8 cellular contexts compared by ENCODE assay signal in the genomic region with DNA sequence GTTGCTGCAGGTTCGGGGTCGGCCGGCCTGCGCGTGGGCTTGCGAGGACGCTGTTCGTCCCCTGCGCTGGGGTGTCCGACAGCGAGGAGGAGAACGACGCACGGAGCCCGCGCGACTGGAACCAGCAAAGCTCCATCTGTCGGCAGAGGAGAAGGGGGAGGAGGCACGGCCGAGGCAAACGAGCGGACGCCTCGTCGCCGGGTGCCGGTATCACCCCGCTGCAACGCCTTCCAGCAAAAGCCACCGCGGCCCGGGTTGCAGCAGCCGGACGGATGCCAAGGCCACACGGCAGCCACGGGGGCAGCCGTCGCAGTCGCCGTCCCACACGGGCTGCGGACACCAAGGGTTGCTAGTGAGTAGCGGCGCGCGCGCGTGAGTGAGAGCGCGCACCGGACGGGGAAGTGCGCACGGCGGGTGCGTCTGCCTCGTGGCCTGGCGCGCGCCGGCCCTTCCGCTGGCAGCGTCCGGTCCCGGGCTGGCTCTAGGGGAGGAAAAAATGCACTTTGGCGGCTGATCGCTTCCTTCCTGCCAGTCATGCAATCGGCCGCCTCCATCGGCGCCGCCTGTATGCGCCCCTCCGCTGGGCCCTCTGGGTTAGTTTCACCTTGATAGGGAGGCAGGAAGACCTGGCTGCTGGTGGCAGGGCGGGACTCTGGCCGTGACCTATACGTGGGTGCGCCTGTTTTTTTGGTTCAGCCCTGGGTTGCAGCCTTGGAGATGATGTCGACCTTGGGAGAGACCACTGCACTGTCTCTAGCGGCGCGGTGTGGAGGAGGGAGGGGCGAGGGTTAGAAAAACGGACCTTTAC. TPM values are rescaled to one million over a fixed set of nuclear protein-coding genes. Genes with fewer than 3 reads are reported as not detected.
DNase-seq lines count a peak whose midpoint lies in the region; ATAC-seq and TF ChIP-seq lines count a peak whose summit lies in the region.

No MANE protein-coding gene starts in this region.

- H3K27me3 ChIP-seq in right lobe of liver = no peaks in the 10 kb centered on the region

- no peaks in the 10 kb centered on the region for H3K9me3 ChIP-seq in right lobe of liver

- DNase-seq in AG09309 (ENCODE audit: low read depth) (no peak), NCI-H460 (ENCODE audit: extremely low read depth, low read depth) (peak; percentile 76), dermis blood vessel endothelial cell (peak; percentile 81), right lobe of liver (peak; percentile 87 to 91 (median 88))
- DNase-seq in activated CD4-positive, alpha-beta T cell treated with anti-CD3 and anti-CD28 coated beads, Interleukin-2, amount 50 U/mL, for 1 hour = peak; percentile 59
- peak; percentile 71 for DNase-seq in stimulated activated CD4-positive, alpha-beta T cell treated with anti-CD3 and anti-CD28 coated beads, Interleukin-4, amount 100 ng/mL, for 24 hours

- peak overlapping the region; percentile 79 to 94 (median 84) for H3K27ac ChIP-seq in right lobe of liver

- H3K4me1 ChIP-seq in right lobe of liver = peaks cover 0 to 5% (median 2%) of the 10 kb centered on the region in 4 donors

- H3K36me3 ChIP-seq in right lobe of liver = no peaks in the 10 kb centered on the region

- TF ChIP-seq POLR2A in GM18526 (IDR thresholded peaks at IDR 0.05; ENCODE audit: extremely low read depth, insufficient read length) = peak; percentile 84
- TF ChIP-seq POLR2A in right lobe of liver (IDR thresholded peaks at IDR 0.05) = peak; percentile 81

- intact Hi-C loops in right lobe of liver (cut with DNase I) = no loop called here

- H3K4me3 ChIP-seq in AG09309 (ENCODE audit: control insufficient read depth, low read depth, low read length) (peak overlapping the region; percentile 96), right lobe of liver (peak overlapping the region; percentile 74 to 81 (median 77))

- WGBS in right lobe of liver (ENCODE audit: insufficient coverage, low coverage, low lambda C conversion rate, missing lambda C conversion rate) = 0% methylated on average over 4 of the region's 84 CpGs

- TF ChIP-seq CTCF in AG09309 (IDR thresholded peaks at IDR 0.05; ENCODE audit: control insufficient read depth, insufficient read depth, low read depth, low read length, missing control alignments) (peak; percentile 37), right lobe of liver (IDR thresholded peaks at IDR 0.05) (peak in 3 of 4 donors; percentile 6 to 32 (median 19))

- ATAC-seq in HG03060 (IDR thresholded peaks at IDR 0.05; ENCODE audit: low read depth, unreplicated experiment) (peak; percentile 33), right lobe of liver (peak; percentile 93 to 97 (median 96))

RNA-seq across cellular contexts. Expression of a gene that starts 0.4 kb away (rescaled TPM):
- total RNA-seq in NCI-H460 (2014; rRNA removed; shearing (Covaris generic)) = 37.6 and 39.8 TPM in 2 replicates
- polyA plus RNA-seq in NCI-H460 (2014; cell fraction: nucleus; rRNA removed) = 24.2 and 28.4 TPM in 2 replicates
- total RNA-seq in dermis blood vessel endothelial cell = 1.0 and 1.4 TPM in 2 replicates
- total RNA-seq in right lobe of liver = 1 to 10 TPM in 5 of 6 experiments, under 1 TPM in 1; 0.66 to 8.0 (median 4.2) TPM

RNA-seq across cellular contexts. Expression of a gene that starts 28.8 kb away (rescaled TPM):
- 0.17 TPM in 1 of 2 replicates, not detected in the other for total RNA-seq in NCI-H460 (2014; rRNA removed; shearing (Covaris generic))
- 0.11 TPM in 1 of 2 replicates, not detected in the other for polyA plus RNA-seq in NCI-H460 (2014; cell fraction: nucleus; rRNA removed)
- total RNA-seq in dermis blood vessel endothelial cell = not detected in 2 replicates
- total RNA-seq in right lobe of liver = 1 to 10 TPM in 2 of 6 experiments, under 1 TPM in 1, not detected in 3; 0.54 to 1.2 (median 1.2) TPM
